ENCODE assay signal across 9 cellular contexts in genomic region chr14:104967414-104968152, GRCh38. TPM values are rescaled to one million over a fixed set of nuclear protein-coding genes. Genes with fewer than 3 reads are reported as not detected.
A peak's percentile ranks its signal among the peaks of the same experiment; 100 is the strongest.
DNase-seq lines count a peak whose midpoint lies in the region; ATAC-seq and TF ChIP-seq lines count a peak whose summit lies in the region.
"Had no signal": no experiment of that assay in that cellular context is flagged by ENCODE, and none has a peak within 500 bp of the region (broad histone marks: within the 10 kb centered on the region; RNA-seq: fewer than 3 reads in every experiment).

No MANE protein-coding gene starts in this region.

- CTCF ChIA-PET in MCF 10A (lab: Yijun Ruan, JAX) = interaction anchor here (0.5 to 2.6 kb wide), 5 partner anchors 9 to 325 kb away, joined by 3 to 11 read pairs (median 6); no protein-coding TSS in a partner anchor

- no peaks in the 10 kb centered on the region for H3K27me3 ChIP-seq in kidney epithelial cell (ENCODE audit: control insufficient read depth, insufficient read depth, low read length)

- peak; percentile 36 to 44 for ATAC-seq in stimulated activated naive B cell treated with anti-CD40 and anti-IgM and Interleukin-4, amounts not matched to agents 10 μg/mL and 1 μg/mL and 100 μg/mL, for 72 hours (replicated peaks)
- no peak for ATAC-seq in activated T-helper 17 cell treated with anti-CD3 and anti-CD28 coated beads, Interleukin-2, amount 50 U/mL, for 72 hours (replicated peaks)

- H3K9me3 Mint-ChIP-seq in HFFc6 (no peaks in the 10 kb centered on the region), MCF 10A (ENCODE audit: unreplicated experiment) (no peaks in the 10 kb centered on the region)
- H3K9me3 Mint-ChIP-seq in stimulated activated naive B cell treated with anti-CD40 and anti-IgM and Interleukin-4, amounts not matched to agents 10 μg/mL and 1 μg/mL and 100 μg/mL, for 72 hours = no peaks in the 10 kb centered on the region
- no peaks in the 10 kb centered on the region for H3K9me3 Mint-ChIP-seq in activated T-helper 17 cell treated with anti-CD3 and anti-CD28 coated beads, Interleukin-2, amount 50 U/mL, for 72 hours

- H3K4me1 Mint-ChIP-seq in HFFc6 (ENCODE audit: low read depth) (peaks cover 47% of the 10 kb centered on the region), MCF 10A (ENCODE audit: insufficient read depth, unreplicated experiment) (peaks cover 28% of the 10 kb centered on the region)
- H3K4me1 Mint-ChIP-seq in stimulated activated naive B cell treated with anti-CD40 and anti-IgM and Interleukin-4, amounts not matched to agents 10 μg/mL and 1 μg/mL and 100 μg/mL, for 72 hours = peaks cover 12 to 16% of the 10 kb centered on the region in 2 donors
- H3K4me1 Mint-ChIP-seq in activated T-helper 17 cell treated with anti-CD3 and anti-CD28 coated beads, Interleukin-2, amount 50 U/mL, for 72 hours = no peaks in the 10 kb centered on the region

- no peak for TF ChIP-seq CTCF in HFFc6 (IDR thresholded peaks at IDR 0.05)
- TF ChIP-seq CTCF in MCF 10A (IDR thresholded peaks at IDR 0.05; ENCODE audit: unreplicated experiment) = no peak
- no peak for TF ChIP-seq CTCF in kidney epithelial cell (IDR thresholded peaks at IDR 0.05; ENCODE audit: insufficient read depth, low read length, poor library complexity, severe bottlenecking)

- POLR2A ChIA-PET in MCF 10A (lab: Yijun Ruan, JAX) = interaction anchor here (0.5 to 11.4 kb wide), 17 partner anchors 8 to 287 kb away, joined by 3 to 636 read pairs (median 4); partner anchors contain the start of genes AHNAK2, CDCA4 and CLBA1

- H3K4me3 ChIP-seq in kidney epithelial cell (ENCODE audit: low read depth, low read length) = peak overlapping the region; percentile 4
- H3K4me3 ChIP-seq: HAP-1 had no signal

- H3K36me3 ChIP-seq in kidney epithelial cell (ENCODE audit: control insufficient read depth, insufficient read depth, low read length) = no peaks in the 10 kb centered on the region
- H3K36me3 ChIP-seq: HAP-1 had no signal

- DNase-seq in HFFc6 = no peak
- DNase-seq in MCF 10A (ENCODE audit: unreplicated experiment) = peak; percentile 79
- DNase-seq in kidney epithelial cell (ENCODE audit: low read depth) = no peak
- no peak for DNase-seq in stimulated activated naive B cell treated with anti-CD40 and anti-IgM and Interleukin-4, amounts not matched to agents 10 μg/mL and 1 μg/mL and 100 μg/mL, for 72 hours
- DNase-seq in activated effector memory CD4-positive, alpha-beta T cell treated with Interleukin-2 at 50 U/mL for 16 hours = no peak
- no peak for DNase-seq in effector CD8-positive, alpha-beta T cell (lab: John Stamatoyannopoulos, UW)
- DNase-seq in C1 segment of cervical spinal cord (lab: John Stamatoyannopoulos, UW) = no peak

- no TSS peak for BruUV-seq in MCF 10A (replicated peaks; lab: Mats Ljungman, UMichigan)

- intact Hi-C loops in MCF 10A (cut with micrococcal nuclease) = loop anchor here (1.0 kb wide), 2 partner anchors 32 to 71 kb away; no protein-coding TSS in a partner anchor

- no peaks in the 10 kb centered on the region; the same call in 1 of the 2 replicates for H3K36me3 Mint-ChIP-seq in HFFc6 (ENCODE audit: low read depth)
- peaks cover 68% of the 10 kb centered on the region for H3K36me3 Mint-ChIP-seq in MCF 10A (ENCODE audit: insufficient read depth, unreplicated experiment)
- H3K36me3 Mint-ChIP-seq in stimulated activated naive B cell treated with anti-CD40 and anti-IgM and Interleukin-4, amounts not matched to agents 10 μg/mL and 1 μg/mL and 100 μg/mL, for 72 hours = no peaks in the 10 kb centered on the region
- H3K36me3 Mint-ChIP-seq in activated T-helper 17 cell treated with anti-CD3 and anti-CD28 coated beads, Interleukin-2, amount 50 U/mL, for 72 hours (ENCODE audit: low read depth) = no peaks in the 10 kb centered on the region

- H3K27me3 Mint-ChIP-seq in HFFc6 (ENCODE audit: insufficient read depth) (no peaks in the 10 kb centered on the region; the same call in 1 of the 2 replicates), MCF 10A (ENCODE audit: insufficient read depth, unreplicated experiment) (no peaks in the 10 kb centered on the region)
- H3K27me3 Mint-ChIP-seq in stimulated activated naive B cell treated with anti-CD40 and anti-IgM and Interleukin-4, amounts not matched to agents 10 μg/mL and 1 μg/mL and 100 μg/mL, for 72 hours = peaks cover 20 to 31% of the 10 kb centered on the region in 2 donors
- H3K27me3 Mint-ChIP-seq in activated T-helper 17 cell treated with anti-CD3 and anti-CD28 coated beads, Interleukin-2, amount 50 U/mL, for 72 hours = peaks cover 5% of the 10 kb centered on the region

- peak overlapping the region; percentile 66 for H3K27ac Mint-ChIP-seq in HFFc6
- H3K27ac Mint-ChIP-seq in MCF 10A (ENCODE audit: low read depth, unreplicated experiment) = peak overlapping the region; percentile 82
- no peak overlapping the region for H3K27ac Mint-ChIP-seq in stimulated activated naive B cell treated with anti-CD40 and anti-IgM and Interleukin-4, amounts not matched to agents 10 μg/mL and 1 μg/mL and 100 μg/mL, for 72 hours
- H3K27ac Mint-ChIP-seq in activated T-helper 17 cell treated with anti-CD3 and anti-CD28 coated beads, Interleukin-2, amount 50 U/mL, for 72 hours = no peak overlapping the region

- H3K4me3 Mint-ChIP-seq in HFFc6 = peak overlapping the region; percentile 90
- H3K4me3 Mint-ChIP-seq in MCF 10A (ENCODE audit: unreplicated experiment) = peak overlapping the region; percentile 92
- H3K4me3 Mint-ChIP-seq in stimulated activated naive B cell treated with anti-CD40 and anti-IgM and Interleukin-4, amounts not matched to agents 10 μg/mL and 1 μg/mL and 100 μg/mL, for 72 hours = peak overlapping the region in 1 of 2 donors; percentile 44
- H3K4me3 Mint-ChIP-seq in activated T-helper 17 cell treated with anti-CD3 and anti-CD28 coated beads, Interleukin-2, amount 50 U/mL, for 72 hours = no peak overlapping the region

RNA-seq across cellular contexts. Expression of gene AHNAK2, which starts 10.6 kb away (rescaled TPM):
- total RNA-seq in HFFc6 (2021; fragmentation: NEBNext Ultra II Directional; extraction: Animal tissue kit (Norgen Biotek cat#: 25700)) = 10 to 100 TPM; 50.2 to 76.2 (median 73.7) TPM
- total RNA-seq in MCF 10A (2022) (218 and 286 TPM in 2 replicates), kidney epithelial cell (121 and 140 TPM in 2 replicates)
- total RNA-seq in activated T-helper 17 cell treated with anti-CD3 and anti-CD28 coated beads, Interleukin-2, amount 50 U/mL, for 72 hours = under 1 TPM; 0.05 to 0.06 TPM

RNA-seq across cellular contexts. Expression of gene CLBA1, which starts 18.0 kb away (rescaled TPM):
- 10 to 100 TPM in 2 of 6 experiments, 1 to 10 TPM in 4; 5.9 to 12.3 (median 7.9) TPM for total RNA-seq in HFFc6 (2021; fragmentation: NEBNext Ultra II Directional; extraction: Animal tissue kit (Norgen Biotek cat#: 25700))
- total RNA-seq in MCF 10A (2022) (20.3 and 24.3 TPM in 2 replicates), kidney epithelial cell (12.6 and 17.1 TPM in 2 replicates)
- total RNA-seq in activated T-helper 17 cell treated with anti-CD3 and anti-CD28 coated beads, Interleukin-2, amount 50 U/mL, for 72 hours = under 1 TPM; 0.54 to 0.85 TPM

RNA-seq across cellular contexts. Expression of gene PLD4, which starts 42.9 kb away (rescaled TPM):
- under 1 TPM; 0.05 to 0.18 (median 0.11) TPM for total RNA-seq in HFFc6 (2021; fragmentation: NEBNext Ultra II Directional; extraction: Animal tissue kit (Norgen Biotek cat#: 25700))
- total RNA-seq in MCF 10A (2022) (not detected in 2 replicates), kidney epithelial cell (0.04 and 0.68 TPM in 2 replicates)
- total RNA-seq in activated T-helper 17 cell treated with anti-CD3 and anti-CD28 coated beads, Interleukin-2, amount 50 U/mL, for 72 hours = not detected

RNA-seq across cellular contexts. Expression of gene CDCA4, which starts 53.3 kb away (rescaled TPM):
- total RNA-seq in HFFc6 (2021; fragmentation: NEBNext Ultra II Directional; extraction: Animal tissue kit (Norgen Biotek cat#: 25700)) = 10 to 100 TPM; 11.6 to 20.3 (median 18.4) TPM
- total RNA-seq in MCF 10A (2022) = 29.3 and 33.0 TPM in 2 replicates
- 33.2 and 34.6 TPM in 2 replicates for total RNA-seq in kidney epithelial cell
- total RNA-seq in activated T-helper 17 cell treated with anti-CD3 and anti-CD28 coated beads, Interleukin-2, amount 50 U/mL, for 72 hours = 10 to 100 TPM; 49.2 to 58.6 TPM

Comparison
In these comparisons a context has a peak if more than half of its experiments do, and no peak if none do; other contexts are left out.
1. H3K27ac Mint-ChIP-seq: peak in HFFc6 (single experiment) and MCF 10A (single experiment); none in stimulated activated naive B cell treated with anti-CD40 and anti-IgM and Interleukin-4, amounts not matched to agents 10 μg/mL and 1 μg/mL and 100 μg/mL, for 72 hours (single experiment) and activated T-helper 17 cell treated with anti-CD3 and anti-CD28 coated beads, Interleukin-2, amount 50 U/mL, for 72 hours (single experiment).
2. RNA of gene AHNAK2, which starts 10.6 kb away (total RNA-seq): 218 to 286 TPM in MCF 10A, 121 to 140 TPM in kidney epithelial cell and 50.2 to 76.2 TPM in HFFc6; 0.05 to 0.06 TPM in activated T-helper 17 cell treated with anti-CD3 and anti-CD28 coated beads, Interleukin-2, amount 50 U/mL, for 72 hours; every median in the first group is over 10 times any median in the second.